Comparison of ENCODE assay signal across 25 cellular contexts in the genomic region with DNA sequence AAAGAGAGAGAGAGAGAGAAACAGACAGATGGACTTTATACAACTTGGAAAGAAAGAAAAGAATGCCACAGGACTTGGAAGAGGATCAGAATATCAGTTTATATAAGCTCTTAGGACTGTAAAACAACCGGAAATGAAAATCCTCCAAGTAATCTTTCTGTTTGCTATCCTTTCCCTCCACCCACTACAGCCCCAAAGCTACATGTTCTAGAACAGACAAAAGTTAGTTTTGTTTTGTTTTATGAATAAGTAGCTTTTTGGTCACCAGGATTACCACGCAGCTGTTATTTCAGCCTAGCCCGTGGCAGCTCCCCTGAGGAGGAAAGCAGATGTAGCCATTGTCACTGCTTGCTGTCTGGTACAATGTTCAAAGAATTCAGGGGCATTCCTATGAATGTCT.
DNase-seq lines count a peak whose midpoint lies in the region; ATAC-seq, FAIRE-seq and TF ChIP-seq lines count a peak whose summit lies in the region.
"Had no signal": no experiment of that assay in that cellular context is flagged by ENCODE, and none has a peak within 500 bp of the region (broad histone marks: within the 10 kb centered on the region; RNA-seq: fewer than 3 reads in every experiment).

No MANE protein-coding gene starts in this region.

- no peaks in the 10 kb centered on the region for H4K20me1 ChIP-seq in HepG2 (ENCODE audit: insufficient read depth, low read length)

- no peak for TF ChIP-seq RAD21 in HepG2 (CRISPR knock-in tag; IDR thresholded peaks at IDR 0.05)

- no peak overlapping the region for H3K9ac ChIP-seq in HepG2 (ENCODE audit: insufficient read depth, low read depth, low read length)
- H3K9ac ChIP-seq: GM23248 had no signal

- POLR2A ChIA-PET in HepG2 (lab: Yijun Ruan, JAX), result no interaction called here

- no peak for ATAC-seq in HepG2
- ATAC-seq: activated naive CD8-positive, alpha-beta T cell treated with anti-CD3 and anti-CD28 coated beads, Interleukin-2, amount 50 U/mL, for 24 hours; naive thymus-derived CD4-positive, alpha-beta T cell; right cardiac atrium had no signal

- H3K4me1 ChIP-seq in HepG2 (ENCODE audit: insufficient read depth, low read length), result no peaks in the 10 kb centered on the region; the same call in 1 of the 2 replicates

- CTCF ChIA-PET in HepG2 (lab: Yijun Ruan, JAX; ENCODE audit: low intra/inter-chr PET ratio, low total read pairs), result no interaction called here

- no peaks in the 10 kb centered on the region for H3K27me3 ChIP-seq in MG63
- peaks cover 0 to 4% (median 0%) of the 10 kb centered on the region in 45 donors for H3K27me3 ChIP-seq in dorsolateral prefrontal cortex
- no peaks in the 10 kb centered on the region for H3K27me3 ChIP-seq in HepG2 (ENCODE audit: control insufficient read depth in 1 of 2, insufficient read depth in 2 of 2, low read length in 2 of 2)
- H3K27me3 ChIP-seq: tibial artery had no signal

- no peak overlapping the region for H3K4me2 ChIP-seq in HepG2 (ENCODE audit: low read depth, low read length)

- H3K27ac ChIP-seq in dorsolateral prefrontal cortex, result peak overlapping the region in 35 of 59 donors; percentile 6 to 73 (median 41)
- peak overlapping the region; percentile 39 for H3K27ac ChIP-seq in substantia nigra (ENCODE audit: low read depth, low read length, poor library complexity, severe bottlenecking)
- H3K27ac ChIP-seq in HepG2 (ENCODE audit: extremely low read length, insufficient read depth, low read length), result no peak overlapping the region
- H3K27ac ChIP-seq: GM23248, tibial artery had no signal

- no peaks in the 10 kb centered on the region for H3K79me2 ChIP-seq in HepG2 (ENCODE audit: insufficient read depth, low read length)

- no peaks in the 10 kb centered on the region for H3K36me3 ChIP-seq in MG63
- H3K36me3 ChIP-seq in HepG2 (replicated peaks in 1 of 2; ENCODE audit: control insufficient read depth in 1 of 2, insufficient read depth in 2 of 2, low read length in 2 of 2), result no peaks in the 10 kb centered on the region
- H3K36me3 ChIP-seq: tibial artery had no signal

- in situ Hi-C loops in HepG2 (cut with HindIII; ENCODE audit: extremely low pct_ligation_motif_present, low pct_unique_long_range_greater_than_20kb), result no loop called here

- 14% methylated on average over 3 of the region's 3 CpGs for whole genome bisulfite sequencing in HepG2 (ENCODE audit: low lambda C conversion rate)

- intact Hi-C loops in dorsolateral prefrontal cortex (cut with DNase I), result loop anchor here in 1 of 2 donors (5.0 to 10.0 kb wide), 2 partner anchors 119 to 254 kb away; no protein-coding TSS in a partner anchor
- intact Hi-C loops in HepG2 (cut with micrococcal nuclease; ENCODE audit: unreplicated experiment), result no loop called here

- no peak for FAIRE-seq in HepG2 (lab: Jason Lieb, UNC)
- FAIRE-seq: G401.6 had no signal

- TF ChIP-seq CTCF in dorsolateral prefrontal cortex (IDR thresholded peaks at IDR 0.05 in 54 of 56, conservative IDR thresholded peaks at IDR 0.05 in 2 of 56; ENCODE audit: low read depth in 1 of 56, partially characterized antibody in 56 of 56), result no peak
- TF ChIP-seq CTCF in HepG2 (CRISPR knock-in tag; IDR thresholded peaks at IDR 0.05), result no peak

- no TSS peak for BruUV-seq in HepG2 (replicated peaks; lab: Mats Ljungman, UMichigan)

- H2AFZ ChIP-seq in HepG2 (ENCODE audit: low read length), result no peak overlapping the region
- H2AFZ ChIP-seq: GM23248 had no signal

- DNase-seq in MG63 (peak; percentile 44), dorsolateral prefrontal cortex (no peak), myocyte (ENCODE audit: low read depth) (peak; percentile 46), substantia nigra (lab: John Stamatoyannopoulos, UW) (no peak), NCI-H774 (lab: John Stamatoyannopoulos, UW) (no peak), T1000 (lab: John Stamatoyannopoulos, UW) (no peak), HepG2 (ENCODE audit: low spot score) (no peak)
- DNase-seq: activated CD4-positive, alpha-beta memory T cell treated with anti-CD3 and anti-CD28 coated beads, Interleukin-2, amount 10 ng/mL, durations not matched to agents 7 days and 5 days; activated CD4-positive, CD25-positive, alpha-beta regulatory T cell treated with anti-CD3 and anti-CD28 coated beads, Interleukin-2, amount 50 U/mL, for 72 hours; activated effector memory CD4-positive, alpha-beta T cell treated with Interleukin-2 at 50 U/mL for 16 hours; activated naive CD8-positive, alpha-beta T cell treated with anti-CD3 and anti-CD28 coated beads, Interleukin-2, amount 50 U/mL, for 24 hours; CD8-positive, alpha-beta memory T cell; effector memory CD4-positive, alpha-beta T cell; GM23248; mesenchymal stem cell; MV-4-11; naive thymus-derived CD4-positive, alpha-beta T cell; NCI-H510A treated with DMSO at 0.1 percent for 48 hours; NK-92 treated with Interleukin-12 subunit alpha and Interleukin-12 subunit beta, amount 100 ng/mL, for 24 hours; right cardiac atrium; SHP77 treated with DMSO at 0.1 percent for 48 hours; stimulated activated CD4-positive, alpha-beta T cell treated with anti-CD3 and anti-CD28 coated beads, Interleukin-4, amount 100 ng/mL, for 4 hours; stimulated activated naive CD4-positive, alpha-beta T cell; tibial artery had no signal

- H3K4me3 ChIP-seq in MG63 (no peak overlapping the region), dorsolateral prefrontal cortex (peak overlapping the region in 1 of 59 donors; percentile 17), HepG2 (replicated peaks in 1 of 3; ENCODE audit: insufficient read depth in 1 of 3, low read depth in 2 of 3, low read length in 3 of 3) (no peak overlapping the region)
- H3K4me3 ChIP-seq: GM23248, tibial artery had no signal

- TF ChIP-seq POLR2A in HepG2 (IDR thresholded peaks at IDR 0.05; ENCODE audit: insufficient read depth in 1 of 2, low read depth in 2 of 2, low read length in 2 of 2), result no peak

- TF ChIP-seq EP300 in HepG2 (IDR thresholded peaks at IDR 0.05; ENCODE audit: low read depth in 2 of 2, low read length in 2 of 2) (no peak), HepG2 (CRISPR knock-in tag; IDR thresholded peaks at IDR 0.05; ENCODE audit: borderline replicate concordance) (no peak)

- H3K9me3 ChIP-seq in MG63 (0 out of 2 replicates have a peak, but pooled peaks cover 3% of the 10 kb centered on the region), HepG2 (ENCODE audit: low read length) (no peaks in the 10 kb centered on the region)
- H3K9me3 ChIP-seq: tibial artery had no signal

TF ChIP-seq in HepG2, 621 proteins besides CTCF, POLR2A, EP300 and RAD21:
- TF ChIP-seq ZNF782 (CRISPR knock-in tag; IDR thresholded peaks at IDR 0.05; ENCODE audit: borderline replicate concordance) (no peak), PHB2 (IDR thresholded peaks at IDR 0.05; ENCODE audit: partially characterized antibody) (no peak), TMF1 (CRISPR knock-in tag; IDR thresholded peaks at IDR 0.05; ENCODE audit: low read depth) (no peak), ZNF777 (CRISPR knock-in tag; IDR thresholded peaks at IDR 0.05) (no peak)
- TF ChIP-seq, protein P1, sequence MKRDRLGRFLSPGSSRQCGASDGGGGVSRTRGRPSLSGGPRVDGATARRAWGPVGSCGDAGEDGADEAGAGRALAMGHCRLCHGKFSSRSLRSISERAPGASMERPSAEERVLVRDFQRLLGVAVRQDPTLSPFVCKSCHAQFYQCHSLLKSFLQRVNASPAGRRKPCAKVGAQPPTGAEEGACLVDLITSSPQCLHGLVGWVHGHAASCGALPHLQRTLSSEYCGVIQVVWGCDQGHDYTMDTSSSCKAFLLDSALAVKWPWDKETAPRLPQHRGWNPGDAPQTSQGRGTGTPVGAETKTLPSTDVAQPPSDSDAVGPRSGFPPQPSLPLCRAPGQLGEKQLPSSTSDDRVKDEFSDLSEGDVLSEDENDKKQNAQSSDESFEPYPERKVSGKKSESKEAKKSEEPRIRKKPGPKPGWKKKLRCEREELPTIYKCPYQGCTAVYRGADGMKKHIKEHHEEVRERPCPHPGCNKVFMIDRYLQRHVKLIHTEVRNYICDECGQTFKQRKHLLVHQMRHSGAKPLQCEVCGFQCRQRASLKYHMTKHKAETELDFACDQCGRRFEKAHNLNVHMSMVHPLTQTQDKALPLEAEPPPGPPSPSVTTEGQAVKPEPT (CRISPR knock-in tag; IDR thresholded peaks at IDR 0.05; ENCODE audit: low read depth), result no peak
- TF ChIP-seq, protein P2, sequence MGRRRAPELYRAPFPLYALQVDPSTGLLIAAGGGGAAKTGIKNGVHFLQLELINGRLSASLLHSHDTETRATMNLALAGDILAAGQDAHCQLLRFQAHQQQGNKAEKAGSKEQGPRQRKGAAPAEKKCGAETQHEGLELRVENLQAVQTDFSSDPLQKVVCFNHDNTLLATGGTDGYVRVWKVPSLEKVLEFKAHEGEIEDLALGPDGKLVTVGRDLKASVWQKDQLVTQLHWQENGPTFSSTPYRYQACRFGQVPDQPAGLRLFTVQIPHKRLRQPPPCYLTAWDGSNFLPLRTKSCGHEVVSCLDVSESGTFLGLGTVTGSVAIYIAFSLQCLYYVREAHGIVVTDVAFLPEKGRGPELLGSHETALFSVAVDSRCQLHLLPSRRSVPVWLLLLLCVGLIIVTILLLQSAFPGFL (CRISPR knock-in tag; IDR thresholded peaks at IDR 0.05), result no peak

Comparison
In these comparisons a context has a peak if more than half of its experiments do, and no peak if none do; other contexts are left out.
1. DNase-seq: peak in MG63 (single experiment) and myocyte (single experiment); none in dorsolateral prefrontal cortex (0 of 10), substantia nigra (0 of 49), NCI-H774 (single experiment), T1000 (single experiment) and HepG2 (single experiment).